Comparison of ENCODE assay signal across 8 cellular contexts in genomic region chr10:99630439-99630838, GRCh38. TPM values are rescaled to one million over a fixed set of nuclear protein-coding genes. Genes with fewer than 3 reads are reported as not detected.
DNase-seq lines count a peak whose midpoint lies in the region; ATAC-seq and TF ChIP-seq lines count a peak whose summit lies in the region.

No MANE protein-coding gene starts in this region.

- intact Hi-C loops in activated T-helper 1 cell treated with anti-CD3 and anti-CD28 coated beads, Interleukin-12 subunit alpha, Interleukin-12 subunit beta, Interleukin-2, Interleukin-4 antibody, amounts not matched to agents 30 ng/mL and 10 ng/mL and 1 ng/mL, durations not matched to agents 14 hours and 24 hours and 36 hours (cut with micrococcal nuclease) = no loop called here

- no peaks in the 10 kb centered on the region for H3K36me3 Mint-ChIP-seq in activated T-helper 1 cell treated with anti-CD3 and anti-CD28 coated beads, Interleukin-12 subunit alpha, Interleukin-12 subunit beta, Interleukin-2, Interleukin-4 antibody, amounts not matched to agents 30 ng/mL and 10 ng/mL and 1 ng/mL, durations not matched to agents 14 hours and 24 hours and 36 hours (ENCODE audit: low read depth)

- DNase-seq in AG04449 (ENCODE audit: low read depth, low spot score) (no peak), GM13976 (ENCODE audit: low spot score) (no peak), SK-MEL-5 (ENCODE audit: low read depth, low spot score) (peak; percentile 82), foreskin fibroblast (peak; percentile 44 to 76), NCI-H510A (lab: John Stamatoyannopoulos, UW) (no peak)
- no peak for DNase-seq in activated T-helper 1 cell treated with anti-CD3 and anti-CD28 coated beads, Interleukin-12 subunit alpha, Interleukin-12 subunit beta, Interleukin-2, Interleukin-4 antibody, amounts not matched to agents 30 ng/mL and 10 ng/mL and 1 ng/mL, durations not matched to agents 14 hours and 24 hours and 36 hours (ENCODE audit: low spot score)
- DNase-seq in activated effector memory CD4-positive, alpha-beta T cell treated with Interleukin-2 at 50 U/mL for 16 hours = no peak

- H3K9me3 Mint-ChIP-seq in activated T-helper 1 cell treated with anti-CD3 and anti-CD28 coated beads, Interleukin-12 subunit alpha, Interleukin-12 subunit beta, Interleukin-2, Interleukin-4 antibody, amounts not matched to agents 30 ng/mL and 10 ng/mL and 1 ng/mL, durations not matched to agents 14 hours and 24 hours and 36 hours = no peaks in the 10 kb centered on the region

- CTCF ChIA-PET in AG04449 (lab: Yijun Ruan, JAX) = interaction anchor here (0.9 to 7.9 kb wide), 31 partner anchors 9 to 415 kb away, joined by 3 to 204 read pairs (median 4); partner anchors contain the start of gene ENTPD7

- POLR2A ChIA-PET in AG04449 (lab: Yijun Ruan, JAX) = interaction anchor here (1.7 kb wide), 1 partner anchor 9 kb away, joined by 7 read pairs; no protein-coding TSS in a partner anchor

- TF ChIP-seq CTCF in AG04449 (IDR thresholded peaks at IDR 0.05; ENCODE audit: insufficient read depth, low read length, missing control alignments) = peak; percentile 58
- peak; percentile 29 for TF ChIP-seq CTCF in GM13976 (IDR thresholded peaks at IDR 0.05; ENCODE audit: borderline replicate concordance, control extremely low read depth, extremely low read depth, insufficient read depth, missing control alignments)
- peak; percentile 59 for TF ChIP-seq CTCF in foreskin fibroblast (IDR thresholded peaks at IDR 0.05; ENCODE audit: low read depth, low read length)

- no peaks in the 10 kb centered on the region for H3K4me1 Mint-ChIP-seq in activated T-helper 1 cell treated with anti-CD3 and anti-CD28 coated beads, Interleukin-12 subunit alpha, Interleukin-12 subunit beta, Interleukin-2, Interleukin-4 antibody, amounts not matched to agents 30 ng/mL and 10 ng/mL and 1 ng/mL, durations not matched to agents 14 hours and 24 hours and 36 hours (ENCODE audit: low read depth)

- ATAC-seq in HG03097 (IDR thresholded peaks at IDR 0.05; ENCODE audit: low FRiP score, unreplicated experiment) = no peak

- in situ Hi-C loops in GM13976 (cut with MboI; ENCODE audit: low sequenced_read_pairs, unreplicated experiment) (no loop called here), SK-MEL-5 (cut with HindIII; ENCODE audit: low pct_unique_long_range_greater_than_20kb, low sequenced_read_pairs) (no loop called here)

- H3K4me3 ChIP-seq in AG04449 (ENCODE audit: low read depth, low read length) (no peak overlapping the region), foreskin fibroblast (ENCODE audit: low read depth in 1 of 2, low read length in 2 of 2) (no peak overlapping the region)

- no peak overlapping the region for H3K4me3 Mint-ChIP-seq in activated T-helper 1 cell treated with anti-CD3 and anti-CD28 coated beads, Interleukin-12 subunit alpha, Interleukin-12 subunit beta, Interleukin-2, Interleukin-4 antibody, amounts not matched to agents 30 ng/mL and 10 ng/mL and 1 ng/mL, durations not matched to agents 14 hours and 24 hours and 36 hours

- no peak overlapping the region for H3K27ac Mint-ChIP-seq in activated T-helper 1 cell treated with anti-CD3 and anti-CD28 coated beads, Interleukin-12 subunit alpha, Interleukin-12 subunit beta, Interleukin-2, Interleukin-4 antibody, amounts not matched to agents 30 ng/mL and 10 ng/mL and 1 ng/mL, durations not matched to agents 14 hours and 24 hours and 36 hours

- peaks cover 18% of the 10 kb centered on the region for H3K27me3 Mint-ChIP-seq in activated T-helper 1 cell treated with anti-CD3 and anti-CD28 coated beads, Interleukin-12 subunit alpha, Interleukin-12 subunit beta, Interleukin-2, Interleukin-4 antibody, amounts not matched to agents 30 ng/mL and 10 ng/mL and 1 ng/mL, durations not matched to agents 14 hours and 24 hours and 36 hours (ENCODE audit: insufficient read depth)

RNA-seq across cellular contexts. Expression of gene SLC25A28, which starts 10.2 kb away (rescaled TPM):
- total RNA-seq in SK-MEL-5 (2014; rRNA removed; shearing (Covaris generic)) = 14.6 and 14.7 TPM in 2 replicates
- polyA plus RNA-seq in SK-MEL-5 (2015; cell fraction: cytosol; rRNA removed) = 15.2 and 17.2 TPM in 2 replicates
- 121 and 151 TPM in 2 replicates for polyA plus RNA-seq in SK-MEL-5 (2015; cell fraction: nucleus; rRNA removed)
- 53.3 and 62.3 TPM in 2 replicates for total RNA-seq in activated T-helper 1 cell treated with anti-CD3 and anti-CD28 coated beads, Interleukin-12 subunit alpha, Interleukin-12 subunit beta, Interleukin-2, Interleukin-4 antibody, amounts not matched to agents 30 ng/mL and 10 ng/mL and 1 ng/mL, durations not matched to agents 14 hours and 24 hours and 36 hours

RNA-seq across cellular contexts. Expression of gene ENTPD7, which starts 28.9 kb away (rescaled TPM):
- total RNA-seq in SK-MEL-5 (2014; rRNA removed; shearing (Covaris generic)) = 19.4 and 21.5 TPM in 2 replicates
- polyA plus RNA-seq in SK-MEL-5 (2015; cell fraction: cytosol; rRNA removed) = 12.6 and 17.2 TPM in 2 replicates
- 5.4 and 8.4 TPM in 2 replicates for polyA plus RNA-seq in SK-MEL-5 (2015; cell fraction: nucleus; rRNA removed)
- total RNA-seq in activated T-helper 1 cell treated with anti-CD3 and anti-CD28 coated beads, Interleukin-12 subunit alpha, Interleukin-12 subunit beta, Interleukin-2, Interleukin-4 antibody, amounts not matched to agents 30 ng/mL and 10 ng/mL and 1 ng/mL, durations not matched to agents 14 hours and 24 hours and 36 hours = 11.0 and 11.1 TPM in 2 replicates

Comparison
In these comparisons a context has a peak if more than half of its experiments do, and no peak if none do; other contexts are left out.
1. DNase-seq: peak in SK-MEL-5 (single experiment) and foreskin fibroblast (2 of 2); none in AG04449 (single experiment), GM13976 (single experiment), activated T-helper 1 cell treated with anti-CD3 and anti-CD28 coated beads, Interleukin-12 subunit alpha, Interleukin-12 subunit beta, Interleukin-2, Interleukin-4 antibody, amounts not matched to agents 30 ng/mL and 10 ng/mL and 1 ng/mL, durations not matched to agents 14 hours and 24 hours and 36 hours (single experiment), activated effector memory CD4-positive, alpha-beta T cell treated with Interleukin-2 at 50 U/mL for 16 hours (single experiment) and NCI-H510A (single experiment).
2. Peak in every context shown above with its lines, with median percentiles within 50 percentile points of each other: CTCF ChIP-seq.